Comparison of ENCODE assay signal across 8 cellular contexts in genomic region chr2:99337931-99338580, GRCh38. TPM values are rescaled to one million over a fixed set of nuclear protein-coding genes. Genes with fewer than 3 reads are reported as not detected.
DNase-seq lines count a peak whose midpoint lies in the region; ATAC-seq and TF ChIP-seq lines count a peak whose summit lies in the region.

No MANE protein-coding gene starts in this region.

- CTCF ChIA-PET in RWPE1 (lab: Yijun Ruan, JAX) = no interaction called here

- H3K36me3 ChIP-seq in skeletal muscle tissue (ENCODE audit: control insufficient read depth in 3 of 3, insufficient read depth in 3 of 3, low read length in 3 of 3) = no peaks in the 10 kb centered on the region

- peak; percentile 17 for DNase-seq in NCI-H1105 treated with DMSO at 0.1 percent for 48 hours (lab: John Stamatoyannopoulos, UW)
- no peak for DNase-seq in NCI-H1105 (lab: John Stamatoyannopoulos, UW)
- peak; percentile 26 for DNase-seq in RWPE1 (ENCODE audit: low spot score)
- peak in 1 of 2 donors; percentile 33 for DNase-seq in foreskin keratinocyte
- DNase-seq in cerebellar nuclear complex (lab: John Stamatoyannopoulos, UW) = no peak

- peaks cover 6% of the 10 kb centered on the region for H3K4me1 ChIP-seq in foreskin keratinocyte
- peaks cover 5 to 23% (median 19%) of the 10 kb centered on the region in 3 donors for H3K4me1 ChIP-seq in skeletal muscle tissue (ENCODE audit: control insufficient read depth in 3 of 3, insufficient read depth in 3 of 3, low read length in 3 of 3)

- peak overlapping the region; percentile 90 to 95 (median 93) for H3K9ac ChIP-seq in skeletal muscle tissue (ENCODE audit: low read depth in 1 of 3, low read length in 3 of 3)

- ATAC-seq in HG02981 (IDR thresholded peaks at IDR 0.05; ENCODE audit: unreplicated experiment) (peak; percentile 2), foreskin keratinocyte (no peak), GM18498 (IDR thresholded peaks at IDR 0.05; ENCODE audit: unreplicated experiment) (no peak)

- TF ChIP-seq CTCF in RWPE1 (conservative IDR thresholded peaks at IDR 0.05; ENCODE audit: low read depth) (no peak), foreskin keratinocyte (conservative IDR thresholded peaks at IDR 0.05) (no peak)

- H3K4me3 ChIP-seq in skeletal muscle tissue (ENCODE audit: low read length in 3 of 3) = peak overlapping the region; percentile 84 to 98 (median 90)

- H3K9me3 ChIP-seq in skeletal muscle tissue (ENCODE audit: control insufficient read depth in 3 of 3, low read length in 3 of 3) = no peaks in the 10 kb centered on the region

- H3K27me3 ChIP-seq in foreskin keratinocyte (no peaks in the 10 kb centered on the region), skeletal muscle tissue (ENCODE audit: control insufficient read depth in 3 of 3, insufficient read depth in 3 of 3, low read length in 3 of 3) (no peaks in the 10 kb centered on the region)

- H3K27ac ChIP-seq in RWPE1 (peak overlapping the region; percentile 94), foreskin keratinocyte (peak overlapping the region; percentile 29), skeletal muscle tissue (ENCODE audit: low read depth, low read length) (peak overlapping the region; percentile 95)

- POLR2A ChIA-PET in RWPE1 (lab: Yijun Ruan, JAX; ENCODE audit: low non-redundant PET) = interaction anchor here (1.3 kb wide), 1 partner anchor 197 kb away, joined by 3 read pairs; no protein-coding TSS in a partner anchor

RNA-seq across cellular contexts. Expression of gene EIF5B, which starts 0.9 kb away (rescaled TPM):
- total RNA-seq in foreskin keratinocyte (49.5 and 57.5 TPM in 2 replicates), skeletal muscle tissue (11.0 TPM)
- polyA plus RNA-seq in foreskin keratinocyte = 73.4 and 85.0 TPM in 2 replicates

RNA-seq across cellular contexts. Expression of gene TXNDC9, which starts 1.9 kb away (rescaled TPM):
- total RNA-seq in foreskin keratinocyte = 64.3 and 66.7 TPM in 2 replicates
- polyA plus RNA-seq in foreskin keratinocyte = 47.4 and 53.1 TPM in 2 replicates
- total RNA-seq in skeletal muscle tissue = 26.6 TPM

RNA-seq across cellular contexts. Expression of gene LYG1, which starts 37.1 kb away (rescaled TPM):
- total RNA-seq in foreskin keratinocyte (0.54 and 0.71 TPM in 2 replicates), skeletal muscle tissue (0.52 TPM)
- 0.51 and 0.64 TPM in 2 replicates for polyA plus RNA-seq in foreskin keratinocyte

Comparison
In these comparisons a context has a peak if more than half of its experiments do, and no peak if none do; other contexts are left out.
1. DNase-seq: peak in NCI-H1105 treated with DMSO at 0.1 percent for 48 hours (single experiment) and RWPE1 (single experiment); none in NCI-H1105 (single experiment) and cerebellar nuclear complex (0 of 2).
2. H3K27ac ChIP-seq: peak in every context shown above with its lines; median percentile 95 in skeletal muscle tissue; 94 in RWPE1; 29 in foreskin keratinocyte.